In the genomic region with DNA sequence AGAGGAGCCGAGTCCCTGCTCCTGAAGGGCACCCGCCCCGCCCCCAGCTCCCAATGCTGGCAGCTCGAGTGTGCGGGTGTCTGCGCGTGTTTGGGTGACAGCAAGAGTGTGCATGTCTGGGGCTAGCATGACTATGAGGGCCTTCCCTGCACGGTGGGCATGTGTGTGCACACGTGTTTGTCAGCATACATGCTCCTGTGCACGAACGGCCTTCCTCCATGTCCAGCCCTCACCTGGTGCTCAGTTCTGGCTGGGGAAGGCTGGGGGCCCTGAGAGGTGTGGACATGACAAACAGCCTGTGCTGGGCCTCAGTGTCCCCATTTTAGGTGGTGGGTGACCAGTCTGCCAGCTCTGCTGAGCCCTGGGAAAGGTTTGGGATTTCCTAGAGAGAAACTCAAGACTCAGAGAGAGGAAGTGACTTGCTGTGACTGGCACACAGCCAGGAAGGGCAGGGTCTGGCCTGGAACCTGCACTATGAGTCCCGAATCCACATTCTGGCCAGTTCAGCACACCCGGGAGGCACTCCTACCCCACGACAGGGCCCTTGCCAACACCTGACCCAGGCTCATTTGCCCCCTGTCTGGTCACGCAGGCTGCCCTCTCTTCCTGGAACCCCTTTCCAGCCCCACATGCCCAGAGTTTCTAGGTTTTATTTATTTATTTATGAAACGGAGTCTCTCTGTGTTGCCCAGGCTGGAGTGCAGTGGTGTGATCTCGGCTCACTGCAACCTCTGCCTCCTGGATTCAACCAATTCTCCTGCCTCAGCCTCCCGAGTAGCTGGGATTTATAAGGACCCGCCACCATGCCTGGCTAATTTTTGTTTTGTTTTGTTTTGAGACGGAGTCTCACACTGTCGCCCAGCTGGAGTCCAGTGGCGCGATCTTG, we compare ENCODE assay signal across 8 cellular contexts. TPM values are rescaled to one million over a fixed set of nuclear protein-coding genes. Genes with fewer than 3 reads are reported as not detected.
A peak's percentile ranks its signal among the peaks of the same experiment; 100 is the strongest.
DNase-seq lines count a peak whose midpoint lies in the region; ATAC-seq and TF ChIP-seq lines count a peak whose summit lies in the region.

No MANE protein-coding gene starts in this region.

- peak; percentile 27 for TF ChIP-seq POLR2A in GM18526 (IDR thresholded peaks at IDR 0.05; ENCODE audit: extremely low read depth, insufficient read length)
- TF ChIP-seq POLR2A in Raji (IDR thresholded peaks at IDR 0.05; ENCODE audit: insufficient read depth, low read depth, low read length) = peak; percentile 58

- H3K36me3 ChIP-seq in heart right ventricle = no peaks in the 10 kb centered on the region

- peaks cover 8 to 39% (median 29%) of the 10 kb centered on the region in 9 donors for H3K4me1 ChIP-seq in heart right ventricle

- WGBS in heart right ventricle, 2 donors = 50 to 55% methylated on average over 23 of the region's 23 CpGs

- H3K27me3 ChIP-seq in heart right ventricle = peaks cover 25 to 75% (median 53%) of the 10 kb centered on the region in 7 donors

- no peaks in the 10 kb centered on the region for H3K9me3 ChIP-seq in heart right ventricle

- no peak for TF ChIP-seq CTCF in heart right ventricle (IDR thresholded peaks at IDR 0.05)

- H3K4me3 ChIP-seq in heart right ventricle = no peak overlapping the region

- DNase-seq in CD1c-positive myeloid dendritic cell (ENCODE audit: extremely low spot score) (peak; percentile 82), heart right ventricle (peak; percentile 53 to 62)
- no peak for DNase-seq in activated effector memory CD4-positive, alpha-beta T cell treated with anti-CD3 and anti-CD28 coated beads, Interleukin-2, amount 50 U/mL, for 16 hours
- no peak for DNase-seq in activated CD4-positive, alpha-beta T cell treated with anti-CD3 and anti-CD28 coated beads, Interleukin-2, amount 50 U/mL, for 1 hour
- no peak for DNase-seq in stimulated activated CD8-positive, alpha-beta memory T cell treated with anti-CD3 and anti-CD28 coated beads, Interleukin-4, amount 100 ng/mL, for 48 hours

- no peak overlapping the region for H3K27ac ChIP-seq in heart right ventricle

- intact Hi-C loops in heart right ventricle (cut with DNase I) = no loop called here

- ATAC-seq in heart right ventricle (peak in 6 of 8 donors; percentile 14 to 41 (median 25)), GM18867 (IDR thresholded peaks at IDR 0.05; ENCODE audit: unreplicated experiment) (no peak)

RNA-seq across cellular contexts. Expression of gene SHISA8, which starts 3.3 kb away (rescaled TPM):
- total RNA-seq in heart right ventricle = 1 to 10 TPM in 9 of 10 donors, under 1 TPM in 1; 0.78 to 4.6 (median 1.4) TPM
- 1 to 10 TPM in 1 of 2 donors, under 1 TPM in 1; 0.16 to 3.5 TPM for polyA plus RNA-seq in heart right ventricle

RNA-seq across cellular contexts. Expression of gene TNFRSF13C, which starts 8.5 kb away (rescaled TPM):
- total RNA-seq in heart right ventricle = under 1 TPM; 0.24 to 0.77 (median 0.48) TPM
- under 1 TPM; 0.03 to 0.44 TPM for polyA plus RNA-seq in heart right ventricle

RNA-seq across cellular contexts. Expression of gene CENPM, which starts 28.8 kb away (rescaled TPM):
- 1 to 10 TPM in 1 of 10 donors, under 1 TPM in 5, not detected in 4; 0.34 to 3.5 (median 0.66) TPM for total RNA-seq in heart right ventricle
- 1 to 10 TPM; 1.0 to 1.7 TPM for polyA plus RNA-seq in heart right ventricle

RNA-seq across cellular contexts. Expression of gene SEPTIN3, which starts 51.1 kb away (rescaled TPM):
- under 1 TPM in 4 of 10 donors, not detected in 6; 0.06 to 0.44 (median 0.10) TPM for total RNA-seq in heart right ventricle
- polyA plus RNA-seq in heart right ventricle = under 1 TPM; 0.03 to 0.22 TPM

Comparison
In these comparisons a context has a peak if more than half of its experiments do, and no peak if none do; other contexts are left out.
1. DNase-seq: peak in CD1c-positive myeloid dendritic cell (single experiment) and heart right ventricle (2 of 2); none in activated effector memory CD4-positive, alpha-beta T cell treated with anti-CD3 and anti-CD28 coated beads, Interleukin-2, amount 50 U/mL, for 16 hours (single experiment), activated CD4-positive, alpha-beta T cell treated with anti-CD3 and anti-CD28 coated beads, Interleukin-2, amount 50 U/mL, for 1 hour (single experiment) and stimulated activated CD8-positive, alpha-beta memory T cell treated with anti-CD3 and anti-CD28 coated beads, Interleukin-4, amount 100 ng/mL, for 48 hours (single experiment).